10 cellular contexts compared by ENCODE assay signal in genomic region chr1:163168053-163168452, GRCh38. TPM values are rescaled to one million over a fixed set of nuclear protein-coding genes. Genes with fewer than 3 reads are reported as not detected.
DNase-seq lines count a peak whose midpoint lies in the region; ATAC-seq and TF ChIP-seq lines count a peak whose summit lies in the region.
"Had no signal": no experiment of that assay in that cellular context is flagged by ENCODE, and none has a peak within 500 bp of the region (broad histone marks: within the 10 kb centered on the region; RNA-seq: fewer than 3 reads in every experiment).

No MANE protein-coding gene starts in this region.

- H3K27ac ChIP-seq in HCT116 (ENCODE audit: low read depth, low read length) (peak overlapping the region; percentile 2; the same call in 1 of the 2 replicates), SK-N-SH (ENCODE audit: low read depth in 2 of 2, low read length in 1 of 2) (peak overlapping the region; percentile 99)

- POLR2A ChIA-PET in HCT116 (lab: Charles Lee), result no interaction called here
- POLR2A ChIA-PET in SK-N-SH (lab: Yijun Ruan, JAX), result interaction anchor here (0.7 to 1.7 kb wide), 4 partner anchors 12 to 283 kb away, joined by 3 to 6 read pairs (median 4); no protein-coding TSS in a partner anchor

- H3K9ac ChIP-seq in HCT116 (ENCODE audit: low read length) (no peak overlapping the region), SK-N-SH (peak overlapping the region; percentile 68; the same call in 1 of the 2 replicates)

- TF ChIP-seq EP300 in SK-N-SH (IDR thresholded peaks at IDR 0.05; ENCODE audit: borderline replicate concordance in 1 of 2, low read depth in 1 of 2, low read length in 1 of 2), result peak; percentile 83 to 99

- H3K79me2 ChIP-seq in HCT116 (ENCODE audit: insufficient read depth, low read length), result no peaks in the 10 kb centered on the region
- peaks cover 17% of the 10 kb centered on the region for H3K79me2 ChIP-seq in SK-N-SH (ENCODE audit: insufficient read depth)

- H3K9me2 ChIP-seq in HCT116 (ENCODE audit: insufficient read depth), result no peaks in the 10 kb centered on the region
- no peaks in the 10 kb centered on the region for H3K9me2 ChIP-seq in SK-N-SH

- ATAC-seq in HCT116 (peak; percentile 78), sciatic nerve (peak; percentile 70), HG02623 (IDR thresholded peaks at IDR 0.05; ENCODE audit: unreplicated experiment) (no peak)
- no peak for ATAC-seq in activated CD4-positive, CD25-positive, alpha-beta regulatory T cell treated with anti-CD3 and anti-CD28 coated beads, Interleukin-2, amount 50 U/mL, for 24 hours

- H3K36me3 ChIP-seq in HCT116 (ENCODE audit: control insufficient read depth in 1 of 2, insufficient read depth in 2 of 2, low read length in 2 of 2), result no peaks in the 10 kb centered on the region
- H3K36me3 ChIP-seq in SK-N-SH (replicated peaks in 1 of 2; ENCODE audit: control insufficient read depth in 1 of 2, insufficient read depth in 2 of 2, low read length in 1 of 2), result peaks cover 17 to 54% of the 10 kb centered on the region in 2 experiments

- TF ChIP-seq CTCF in HCT116 (IDR thresholded peaks at IDR 0.05 in 2 of 3, conservative IDR thresholded peaks at IDR 0.05 in 1 of 3; ENCODE audit: borderline replicate concordance in 1 of 3, insufficient read depth in 1 of 3, low read depth in 2 of 3, low read length in 2 of 3) (no peak), SK-N-SH (IDR thresholded peaks at IDR 0.05) (no peak)

- H3K9me3 ChIP-seq in HCT116 (ENCODE audit: control insufficient read depth in 1 of 2, insufficient read depth in 1 of 2, low read depth in 1 of 2, low read length in 2 of 2) (no peaks in the 10 kb centered on the region), SK-N-SH (no peaks in the 10 kb centered on the region)

- DNase-seq in HCT116 (ENCODE audit: low read depth, low spot score) (peak; percentile 43), SK-N-SH (no peak), glomerular visceral epithelial cell (ENCODE audit: extremely low spot score) (peak; percentile 88), sciatic nerve (ENCODE audit: low spot score) (no peak), NCI-H1694 (lab: John Stamatoyannopoulos, UW) (no peak), medulla oblongata (ENCODE audit: extremely low spot score) (no peak)
- DNase-seq: activated CD4-positive, alpha-beta memory T cell treated with anti-CD3 and anti-CD28 coated beads for 36 hours; NCI-H510A had no signal

- WGBS in SK-N-SH (ENCODE audit: low lambda C conversion rate), result 4% methylated on average over 1 of the region's 1 CpG

- H3F3A ChIP-seq in SK-N-SH (replicated peaks; ENCODE audit: insufficient read depth), result peaks cover 52% of the 10 kb centered on the region

- peak overlapping the region; percentile 46 for H3K4me2 ChIP-seq in HCT116 (ENCODE audit: low read length)
- H3K4me2 ChIP-seq in SK-N-SH, result peak overlapping the region; percentile 58

- TF ChIP-seq RAD21 in HCT116 (IDR thresholded peaks at IDR 0.05; ENCODE audit: low read depth) (no peak), SK-N-SH (IDR thresholded peaks at IDR 0.05; ENCODE audit: low read length) (no peak)

- H2AFZ ChIP-seq in HCT116 (ENCODE audit: low read depth, low read length, poor library complexity, severe bottlenecking) (no peak overlapping the region), SK-N-SH (ENCODE audit: low read depth) (no peak overlapping the region)

- H4K20me1 ChIP-seq in HCT116 (ENCODE audit: insufficient read depth) (no peaks in the 10 kb centered on the region), SK-N-SH (ENCODE audit: insufficient read depth) (no peaks in the 10 kb centered on the region)

- H3K27me3 ChIP-seq in HCT116 (ENCODE audit: insufficient read depth, low read length) (no peaks in the 10 kb centered on the region), SK-N-SH (ENCODE audit: insufficient read depth) (no peaks in the 10 kb centered on the region)

- BruUV-seq in HCT116 (replicated peaks; lab: Mats Ljungman, UMichigan), result no TSS peak

- H3K4me3 ChIP-seq in HCT116 (replicated peaks in 1 of 2; ENCODE audit: low read depth in 1 of 2, low read length in 2 of 2), result no peak overlapping the region
- no peak overlapping the region for H3K4me3 ChIP-seq in SK-N-SH (ENCODE audit: low read depth in 2 of 2, low read length in 1 of 2)

- peaks cover 14 to 23% of the 10 kb centered on the region in 2 experiments for H3K4me1 ChIP-seq in HCT116 (ENCODE audit: control insufficient read depth in 1 of 2, insufficient read depth in 2 of 2, low read length in 2 of 2)
- H3K4me1 ChIP-seq in SK-N-SH (ENCODE audit: control insufficient read depth in 1 of 2, insufficient read depth in 2 of 2, low read depth in 1 of 2, low read length in 1 of 2), result peaks cover 75 to 85% of the 10 kb centered on the region in 2 experiments

- intact Hi-C loops in HCT116 (cut with micrococcal nuclease) (no loop called here), sciatic nerve (cut with DNase I) (no loop called here)

- CTCF ChIA-PET in HCT116 (lab: Charles Lee) (interaction anchor here (2.2 kb wide), 1 partner anchor 314 kb away, joined by 6 read pairs; no protein-coding TSS in a partner anchor), SK-N-SH (lab: Yijun Ruan, JAX) (interaction anchor here (1.0 to 2.3 kb wide), 4 partner anchors 9 to 314 kb away, joined by 3 to 8 read pairs (median 4); no protein-coding TSS in a partner anchor)

- TF ChIP-seq POLR2A in HCT116 (IDR thresholded peaks at IDR 0.05; ENCODE audit: borderline replicate concordance, extremely low read depth, insufficient read depth, insufficient read length), result no peak

- RAD21 ChIA-PET in HCT116 (lab: Charles Lee; ENCODE audit: low non-redundant PET in 1 of 2, low total read pairs in 2 of 2, uncharacterized antibody in 2 of 2, unreplicated experiment in 2 of 2), result no interaction called here

TF ChIP-seq in HCT116, 20 proteins besides CTCF, POLR2A, EP300 and RAD21 (continues in another document):
- TF ChIP-seq EGR1 (IDR thresholded peaks at IDR 0.05; ENCODE audit: low read depth) (no peak), SP1 (IDR thresholded peaks at IDR 0.05; ENCODE audit: low read depth) (0 out of 2 replicates have a peak, but pooled peaks have one; percentile 43), FOSL1 (IDR thresholded peaks at IDR 0.05; ENCODE audit: low read depth) (peak; percentile 69), CBX3 (IDR thresholded peaks at IDR 0.05; ENCODE audit: low read depth) (peak; percentile 28; the same call in 1 of the 2 replicates), CEBPB (IDR thresholded peaks at IDR 0.05; ENCODE audit: low read depth) (no peak), ELF1 (IDR thresholded peaks at IDR 0.05; ENCODE audit: borderline replicate concordance, low read depth) (no peak), POLR2AphosphoS5 (IDR thresholded peaks at IDR 0.05; ENCODE audit: low read depth, low read length) (no peak), EZH2 (IDR thresholded peaks at IDR 0.05) (no peak), YY1 (IDR thresholded peaks at IDR 0.05; ENCODE audit: extremely low read depth, insufficient replicate concordance, low read depth, low read length) (no peak), SRF (IDR thresholded peaks at IDR 0.05; ENCODE audit: low read depth) (no peak), SIN3A (IDR thresholded peaks at IDR 0.05; ENCODE audit: low read depth) (0 out of 2 replicates have a peak, but pooled peaks have one; percentile 45), JUND (IDR thresholded peaks at IDR 0.05) (peak; percentile 57), ZNF274 (IDR thresholded peaks at IDR 0.05; ENCODE audit: low read depth, low read length) (no peak), MAX (IDR thresholded peaks at IDR 0.05) (no peak), TCF7L2 (IDR thresholded peaks at IDR 0.05; ENCODE audit: borderline replicate concordance, extremely low read depth, insufficient read depth, insufficient read length) (no peak)

TF ChIP-seq in SK-N-SH, 30 proteins besides CTCF, POLR2A, EP300 and RAD21 (continues in another document):
- TF ChIP-seq NFIC (IDR thresholded peaks at IDR 0.05; ENCODE audit: borderline replicate concordance) (peak; percentile 99), MEF2A (IDR thresholded peaks at IDR 0.05; ENCODE audit: borderline replicate concordance, low read depth) (peak; percentile 84), USF1 (IDR thresholded peaks at IDR 0.05; ENCODE audit: borderline replicate concordance, low read depth) (0 out of 2 replicates have a peak, but pooled peaks have one; percentile 25), TEAD4 (IDR thresholded peaks at IDR 0.05; ENCODE audit: borderline replicate concordance, insufficient read depth) (peak; percentile 98), JUND (IDR thresholded peaks at IDR 0.05) (peak; percentile 99)
- TF ChIP-seq, protein P1, sequence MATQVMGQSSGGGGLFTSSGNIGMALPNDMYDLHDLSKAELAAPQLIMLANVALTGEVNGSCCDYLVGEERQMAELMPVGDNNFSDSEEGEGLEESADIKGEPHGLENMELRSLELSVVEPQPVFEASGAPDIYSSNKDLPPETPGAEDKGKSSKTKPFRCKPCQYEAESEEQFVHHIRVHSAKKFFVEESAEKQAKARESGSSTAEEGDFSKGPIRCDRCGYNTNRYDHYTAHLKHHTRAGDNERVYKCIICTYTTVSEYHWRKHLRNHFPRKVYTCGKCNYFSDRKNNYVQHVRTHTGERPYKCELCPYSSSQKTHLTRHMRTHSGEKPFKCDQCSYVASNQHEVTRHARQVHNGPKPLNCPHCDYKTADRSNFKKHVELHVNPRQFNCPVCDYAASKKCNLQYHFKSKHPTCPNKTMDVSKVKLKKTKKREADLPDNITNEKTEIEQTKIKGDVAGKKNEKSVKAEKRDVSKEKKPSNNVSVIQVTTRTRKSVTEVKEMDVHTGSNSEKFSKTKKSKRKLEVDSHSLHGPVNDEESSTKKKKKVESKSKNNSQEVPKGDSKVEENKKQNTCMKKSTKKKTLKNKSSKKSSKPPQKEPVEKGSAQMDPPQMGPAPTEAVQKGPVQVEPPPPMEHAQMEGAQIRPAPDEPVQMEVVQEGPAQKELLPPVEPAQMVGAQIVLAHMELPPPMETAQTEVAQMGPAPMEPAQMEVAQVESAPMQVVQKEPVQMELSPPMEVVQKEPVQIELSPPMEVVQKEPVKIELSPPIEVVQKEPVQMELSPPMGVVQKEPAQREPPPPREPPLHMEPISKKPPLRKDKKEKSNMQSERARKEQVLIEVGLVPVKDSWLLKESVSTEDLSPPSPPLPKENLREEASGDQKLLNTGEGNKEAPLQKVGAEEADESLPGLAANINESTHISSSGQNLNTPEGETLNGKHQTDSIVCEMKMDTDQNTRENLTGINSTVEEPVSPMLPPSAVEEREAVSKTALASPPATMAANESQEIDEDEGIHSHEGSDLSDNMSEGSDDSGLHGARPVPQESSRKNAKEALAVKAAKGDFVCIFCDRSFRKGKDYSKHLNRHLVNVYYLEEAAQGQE (IDR thresholded peaks at IDR 0.05; ENCODE audit: low read depth, low read length), result no peak

RNA-seq across cellular contexts. Expression of gene RGS5, which starts 34.7 kb away (rescaled TPM):
- 4.6 TPM for total RNA-seq in HCT116 (2021; ENCODE audit: unreplicated experiment)
- 1.3 and 3.5 TPM in 2 replicates for polyA plus RNA-seq in HCT116 (2012)
- 260 and 290 TPM in 2 replicates for polyA plus RNA-seq in SK-N-SH (2012; rRNA removed)
- 353 and 366 TPM in 2 replicates for polyA plus RNA-seq in SK-N-SH (2012; cell fraction: cytosol; rRNA removed)
- polyA plus RNA-seq in SK-N-SH (2012; cell fraction: nucleus; rRNA removed), result 151 and 170 TPM in 2 replicates
- 60.2 TPM for total RNA-seq in sciatic nerve

Comparison
In these comparisons a context has a peak if more than half of its experiments do, and no peak if none do; other contexts are left out.
1. ATAC-seq: peak in HCT116 (single experiment) and sciatic nerve (single experiment); none in HG02623 (single experiment) and activated CD4-positive, CD25-positive, alpha-beta regulatory T cell treated with anti-CD3 and anti-CD28 coated beads, Interleukin-2, amount 50 U/mL, for 24 hours (0 of 2).
2. DNase-seq: peak in HCT116 (single experiment) and glomerular visceral epithelial cell (single experiment); none in SK-N-SH (single experiment), sciatic nerve (single experiment), NCI-H1694 (single experiment) and medulla oblongata (single experiment).
3. RNA of gene RGS5, which starts 34.7 kb away (total RNA-seq): 60.2 TPM in sciatic nerve (single experiment); 4.6 TPM in HCT116 (single experiment); every median in the first group is over 10 times any median in the second.
4. Of the 11 proteins assayed by ChIP-seq in both SK-N-SH and HCT116: peak only in SK-N-SH: ELF1, MAX, POLR2AphosphoS5, YY1 and ZBTB33; only in HCT116: none; in both: JUND and SIN3A; in neither: 4.